ENCODE assay signal across 18 cellular contexts in the genomic region with DNA sequence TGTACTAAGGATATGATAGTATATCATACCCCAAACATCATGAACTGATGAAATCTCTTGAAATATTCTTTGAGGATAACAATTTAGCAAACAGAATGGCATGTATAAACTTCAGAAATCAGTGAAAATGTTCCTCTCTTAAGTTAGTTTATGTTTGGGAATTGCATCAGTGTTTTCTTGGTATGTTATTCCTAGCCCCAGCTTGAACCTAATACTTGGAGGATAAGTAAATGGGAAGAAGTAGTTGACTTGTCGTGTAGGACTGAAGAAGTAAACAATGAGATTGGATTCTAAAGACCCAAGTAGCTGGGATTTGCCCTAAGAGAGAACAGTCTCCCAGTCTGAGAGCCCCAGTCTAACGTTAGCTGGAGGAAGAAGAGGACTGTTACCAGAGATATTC.
DNase-seq lines count a peak whose midpoint lies in the region; ATAC-seq and TF ChIP-seq lines count a peak whose summit lies in the region.
"Had no signal": no experiment of that assay in that cellular context is flagged by ENCODE, and none has a peak within 500 bp of the region (broad histone marks: within the 10 kb centered on the region; RNA-seq: fewer than 3 reads in every experiment).

No MANE protein-coding gene starts in this region.

- DNase-seq in BJ (ENCODE audit: low read depth) (peak; percentile 21), amniotic stem cell (lab: John Stamatoyannopoulos, UW) (peak; percentile 21), fibroblast of gingiva (ENCODE audit: low read depth) (peak; percentile 39), hepatic stellate cell (ENCODE audit: low spot score) (peak; percentile 4), NCI-H2171 (lab: John Stamatoyannopoulos, UW) (no peak), mucosa of gallbladder (ENCODE audit: low spot score) (no peak)
- no peak for DNase-seq in effector memory CD4-positive, alpha-beta T cell
- DNase-seq: Calu3; CD8-positive, alpha-beta T cell; DMS79 treated with DMSO at 0.1 percent for 48 hours; EL; HFFc6; KBM-7 had no signal

- ATAC-seq in GM18873 (IDR thresholded peaks at IDR 0.05; ENCODE audit: low FRiP score, unreplicated experiment) = no peak
- ATAC-seq: CD8-positive, alpha-beta T cell; GM12878; GM23338; HCT116 had no signal

- no peaks in the 10 kb centered on the region for H3K4me1 ChIP-seq in effector memory CD4-positive, alpha-beta T cell (ENCODE audit: control insufficient read depth, insufficient read depth, low read length, poor library complexity, severe bottlenecking)
- H3K4me1 ChIP-seq: BLaER1 treated with 17β-estradiol and CSF1 and Interleukin-3, amounts not matched to agents 10 nM and 100 nM had no signal

- CTCF ChIA-PET in BJ (lab: Yijun Ruan, JAX) = no interaction called here

- POLR2A ChIA-PET in BJ (lab: Charles Lee) = no interaction called here

- H3K36me3 ChIP-seq in BJ (ENCODE audit: control insufficient read depth, insufficient read depth, low read length) = no peaks in the 10 kb centered on the region
- H3K36me3 ChIP-seq in effector memory CD4-positive, alpha-beta T cell (ENCODE audit: control insufficient read depth, insufficient read depth, low read length) = no peaks in the 10 kb centered on the region
- H3K36me3 ChIP-seq: BLaER1 treated with 17β-estradiol and CSF1 and Interleukin-3, amounts not matched to agents 10 nM and 100 nM had no signal

- no peaks in the 10 kb centered on the region for H3K9me3 ChIP-seq in effector memory CD4-positive, alpha-beta T cell (ENCODE audit: control insufficient read depth, low read length)
- H3K9me3 ChIP-seq: BLaER1 treated with 17β-estradiol and CSF1 and Interleukin-3, amounts not matched to agents 10 nM and 100 nM had no signal

- H3K27me3 ChIP-seq in BJ (ENCODE audit: control insufficient read depth, insufficient read depth, low read length) = no peaks in the 10 kb centered on the region
- no peaks in the 10 kb centered on the region for H3K27me3 ChIP-seq in effector memory CD4-positive, alpha-beta T cell (replicated peaks; ENCODE audit: control insufficient read depth, insufficient read depth, low read length, poor library complexity, severe bottlenecking)
- H3K27me3 ChIP-seq: BLaER1 treated with 17β-estradiol and CSF1 and Interleukin-3, amounts not matched to agents 10 nM and 100 nM had no signal

- TF ChIP-seq CTCF in BJ (IDR thresholded peaks at IDR 0.05; ENCODE audit: insufficient read depth, low read depth, low read length) = no peak

- no peak overlapping the region for H3K27ac ChIP-seq in effector memory CD4-positive, alpha-beta T cell (ENCODE audit: insufficient read depth, low read length, poor library complexity, severe bottlenecking)
- H3K27ac ChIP-seq: BLaER1 treated with 17β-estradiol and CSF1 and Interleukin-3, amounts not matched to agents 10 nM and 100 nM had no signal

- H3K4me3 ChIP-seq in BJ (ENCODE audit: low read depth, low read length) = no peak overlapping the region
- no peak overlapping the region for H3K4me3 ChIP-seq in effector memory CD4-positive, alpha-beta T cell (ENCODE audit: insufficient read depth, low read depth, low read length, poor library complexity, severe bottlenecking)
- H3K4me3 ChIP-seq: BLaER1 treated with 17β-estradiol and CSF1 and Interleukin-3, amounts not matched to agents 10 nM and 100 nM; GM12878; GM23338 had no signal

Comparison
In these comparisons a context has a peak if more than half of its experiments do, and no peak if none do; other contexts are left out.
1. DNase-seq: peak in BJ (single experiment), amniotic stem cell (single experiment), fibroblast of gingiva (single experiment) and hepatic stellate cell (single experiment); none in effector memory CD4-positive, alpha-beta T cell (0 of 3), NCI-H2171 (single experiment) and mucosa of gallbladder (single experiment).